In the genomic region with DNA sequence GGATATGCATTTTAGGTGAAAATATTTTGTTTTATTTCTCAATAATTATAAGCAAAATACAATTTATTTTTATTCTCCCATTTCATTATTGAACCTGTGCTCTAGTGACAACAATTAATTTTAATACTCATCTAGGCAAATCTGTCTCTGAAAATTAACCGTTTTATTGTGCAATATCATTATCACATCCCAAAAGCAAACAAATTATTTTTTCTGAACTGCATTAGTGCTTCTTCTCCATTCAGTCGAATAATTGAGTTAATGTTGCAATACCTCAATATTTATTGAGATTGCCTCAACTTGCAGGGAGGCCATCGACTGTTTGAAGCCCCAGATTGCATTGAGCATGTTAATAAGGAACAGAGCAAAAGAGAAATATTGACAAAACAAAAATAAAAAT, we compare ENCODE assay signal across 1 cellular context.
TF ChIP-seq lines count a peak whose summit lies in the region.

No MANE protein-coding gene starts in this region.

TF ChIP-seq in IMR-90, 13 proteins besides CTCF, POLR2A, EP300 and RAD21 (continued from another document):
- TF ChIP-seq MAZ (IDR thresholded peaks at IDR 0.05; ENCODE audit: borderline replicate concordance, low read depth, low read length): no peak
- peak; percentile 44; the same call in 1 of the 2 replicates for TF ChIP-seq CEBPB (IDR thresholded peaks at IDR 0.05; ENCODE audit: low read depth, low read length)
- no peak for TF ChIP-seq NFE2L2 (IDR thresholded peaks at IDR 0.05; ENCODE audit: low read depth, low read length)
- no peak for TF ChIP-seq CHD1 (IDR thresholded peaks at IDR 0.05; ENCODE audit: low read depth, low read length)
